Comparison of ENCODE assay signal across 1 cellular context in genomic region chr15:66835558-66835878, GRCh38.
TF ChIP-seq lines count a peak whose summit lies in the region.

No MANE protein-coding gene starts in this region.

TF ChIP-seq in GM23338, 12 proteins besides CTCF, POLR2A, EP300 and RAD21 (continued from another document):
- TF ChIP-seq ZNF462 (CRISPR knock-in tag; IDR thresholded peaks at IDR 0.05) (no peak), POLR2AphosphoS5 (IDR thresholded peaks at IDR 0.05; ENCODE audit: low read depth) (no peak), EZH2phosphoT487 (IDR thresholded peaks at IDR 0.05; ENCODE audit: unreplicated experiment) (no peak), NANOG (IDR thresholded peaks at IDR 0.05; ENCODE audit: borderline replicate concordance) (no peak), JUNB (IDR thresholded peaks at IDR 0.05; ENCODE audit: unreplicated experiment) (no peak), ZNF114 (CRISPR knock-in tag; IDR thresholded peaks at IDR 0.05) (no peak), ETS1 (IDR thresholded peaks at IDR 0.05) (no peak), CREB1 (CRISPR knock-in tag; IDR thresholded peaks at IDR 0.05; ENCODE audit: low read depth) (no peak), STAT1 (IDR thresholded peaks at IDR 0.05; ENCODE audit: unreplicated experiment) (no peak)
